In the genomic region with DNA sequence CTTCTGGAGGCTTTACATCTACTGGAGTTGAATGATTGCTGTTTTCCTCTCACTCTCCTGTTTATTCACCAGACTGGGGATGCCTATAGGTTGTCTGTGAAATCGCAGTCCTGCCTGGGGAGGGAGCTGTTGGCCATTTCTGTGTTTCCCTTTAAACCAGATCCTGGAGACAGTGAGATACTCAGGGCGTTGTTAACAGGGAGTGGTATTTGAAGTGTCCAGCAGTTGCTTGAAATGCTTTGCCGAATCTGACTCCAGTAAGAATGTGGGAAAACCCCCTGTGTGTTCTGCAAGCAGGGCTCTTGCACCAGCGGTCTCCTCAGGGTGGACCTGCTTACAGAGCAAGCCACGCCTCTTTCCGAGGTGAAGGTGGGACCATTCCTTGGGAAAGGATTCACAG, we compare ENCODE assay signal across 1 cellular context.
TF ChIP-seq lines count a peak whose summit lies in the region.

No MANE protein-coding gene starts in this region.

TF ChIP-seq in IMR-90, 13 proteins besides CTCF, POLR2A, EP300 and RAD21:
- no peak for TF ChIP-seq NFE2L2 (IDR thresholded peaks at IDR 0.05; ENCODE audit: low read depth, low read length)
- no peak for TF ChIP-seq MXI1 (IDR thresholded peaks at IDR 0.05; ENCODE audit: borderline replicate concordance, low read depth, low read length)
- TF ChIP-seq, protein P1, sequence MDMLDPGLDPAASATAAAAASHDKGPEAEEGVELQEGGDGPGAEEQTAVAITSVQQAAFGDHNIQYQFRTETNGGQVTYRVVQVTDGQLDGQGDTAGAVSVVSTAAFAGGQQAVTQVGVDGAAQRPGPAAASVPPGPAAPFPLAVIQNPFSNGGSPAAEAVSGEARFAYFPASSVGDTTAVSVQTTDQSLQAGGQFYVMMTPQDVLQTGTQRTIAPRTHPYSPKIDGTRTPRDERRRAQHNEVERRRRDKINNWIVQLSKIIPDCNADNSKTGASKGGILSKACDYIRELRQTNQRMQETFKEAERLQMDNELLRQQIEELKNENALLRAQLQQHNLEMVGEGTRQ (IDR thresholded peaks at IDR 0.05; ENCODE audit: low read depth, low read length) = no peak
- no peak for TF ChIP-seq SMC3 (IDR thresholded peaks at IDR 0.05; ENCODE audit: low read depth, low read length)
- TF ChIP-seq, protein P2, sequence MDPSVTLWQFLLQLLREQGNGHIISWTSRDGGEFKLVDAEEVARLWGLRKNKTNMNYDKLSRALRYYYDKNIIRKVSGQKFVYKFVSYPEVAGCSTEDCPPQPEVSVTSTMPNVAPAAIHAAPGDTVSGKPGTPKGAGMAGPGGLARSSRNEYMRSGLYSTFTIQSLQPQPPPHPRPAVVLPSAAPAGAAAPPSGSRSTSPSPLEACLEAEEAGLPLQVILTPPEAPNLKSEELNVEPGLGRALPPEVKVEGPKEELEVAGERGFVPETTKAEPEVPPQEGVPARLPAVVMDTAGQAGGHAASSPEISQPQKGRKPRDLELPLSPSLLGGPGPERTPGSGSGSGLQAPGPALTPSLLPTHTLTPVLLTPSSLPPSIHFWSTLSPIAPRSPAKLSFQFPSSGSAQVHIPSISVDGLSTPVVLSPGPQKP (IDR thresholded peaks at IDR 0.05; ENCODE audit: borderline replicate concordance, low read depth, low read length) = no peak
- no peak for TF ChIP-seq MAFK (IDR thresholded peaks at IDR 0.05; ENCODE audit: low read depth, low read length)
- TF ChIP-seq FOS (IDR thresholded peaks at IDR 0.05; ENCODE audit: low read depth, low read length) = no peak
- no peak for TF ChIP-seq BHLHE40 (IDR thresholded peaks at IDR 0.05; ENCODE audit: low read depth, low read length)
- no peak for TF ChIP-seq CEBPB (IDR thresholded peaks at IDR 0.05; ENCODE audit: low read depth, low read length)
- no peak for TF ChIP-seq RFX5 (IDR thresholded peaks at IDR 0.05; ENCODE audit: low read depth, low read length)
- no peak for TF ChIP-seq MAZ (IDR thresholded peaks at IDR 0.05; ENCODE audit: borderline replicate concordance, low read depth, low read length)
- TF ChIP-seq RCOR1 (IDR thresholded peaks at IDR 0.05; ENCODE audit: insufficient replicate concordance, low read length) = no peak
- TF ChIP-seq CHD1 (IDR thresholded peaks at IDR 0.05; ENCODE audit: low read depth, low read length) = no peak
TF ChIP-seq in IMR-90: peak in this region for 0.
